ENCODE assay signal across 13 cellular contexts in genomic region chr3:38227989-38228388, GRCh38. TPM values are rescaled to one million over a fixed set of nuclear protein-coding genes. Genes with fewer than 3 reads are reported as not detected.
DNase-seq lines count a peak whose midpoint lies in the region; ATAC-seq and TF ChIP-seq lines count a peak whose summit lies in the region.
"Had no signal": no experiment of that assay in that cellular context is flagged by ENCODE, and none has a peak within 500 bp of the region (broad histone marks: within the 10 kb centered on the region; RNA-seq: fewer than 3 reads in every experiment).

No MANE protein-coding gene starts in this region.

- peak overlapping the region; percentile 24 for H3K4me2 ChIP-seq in skeletal muscle satellite cell (ENCODE audit: low read length)
- H3K4me2 ChIP-seq: GM23338 had no signal

- no peak for TF ChIP-seq CTCF in RWPE2 (IDR thresholded peaks at IDR 0.05; ENCODE audit: poor library complexity, severe bottlenecking)

- peaks cover 91% of the 10 kb centered on the region for H3K36me3 ChIP-seq in RWPE2 (ENCODE audit: low read depth)
- peaks cover 54% of the 10 kb centered on the region for H3K36me3 ChIP-seq in skeletal muscle satellite cell (ENCODE audit: insufficient read depth, low read length)
- H3K36me3 ChIP-seq: uterus had no signal

- H3K4me3 ChIP-seq in RWPE2 (ENCODE audit: severe bottlenecking) (no peak overlapping the region), skeletal muscle satellite cell (ENCODE audit: low read length) (peak overlapping the region; percentile 6)
- H3K4me3 ChIP-seq: GM23338, psoas muscle, uterus had no signal

- peak overlapping the region; percentile 52 for H3K9ac ChIP-seq in skeletal muscle satellite cell (ENCODE audit: low read depth, low read length)

- DNase-seq in SIG-M5 treated with dmso at 0.1 percent for 504 hours (lab: John Stamatoyannopoulos, UW; ENCODE audit: unreplicated experiment), result peak; percentile 28
- DNase-seq in SIG-M5 (lab: John Stamatoyannopoulos, UW), result no peak
- no peak for DNase-seq in RWPE2 (ENCODE audit: low spot score)
- peak; percentile 66 for DNase-seq in fibroblast of peridontal ligament (ENCODE audit: extremely low read depth)
- DNase-seq in OCI-M2 (lab: John Stamatoyannopoulos, UW; ENCODE audit: unreplicated experiment), result no peak
- DNase-seq in GM19240 (ENCODE audit: insufficient read length, low spot score), result no peak
- no peak for DNase-seq in NCI-H187 treated with DMSO at 0.1 percent for 48 hours (lab: John Stamatoyannopoulos, UW)
- DNase-seq: activated CD4-positive, alpha-beta memory T cell treated with anti-CD3 and anti-CD28 coated beads, Interleukin-2, amount 10 ng/mL, durations not matched to agents 7 days and 5 days; GDM1; psoas muscle; uterus had no signal

- ATAC-seq in RWPE2 (ENCODE audit: low read depth), result peak; percentile 68
- ATAC-seq: GM23338, psoas muscle had no signal

- H3K27ac ChIP-seq in RWPE2 (ENCODE audit: poor library complexity, severe bottlenecking), result peak overlapping the region; percentile 65
- H3K27ac ChIP-seq: psoas muscle, uterus had no signal

- no peaks in the 10 kb centered on the region for H3K27me3 ChIP-seq in RWPE2 (ENCODE audit: insufficient read depth, poor library complexity, severe bottlenecking)
- no peaks in the 10 kb centered on the region for H3K27me3 ChIP-seq in skeletal muscle satellite cell (ENCODE audit: control insufficient read depth, insufficient read depth, low read length)
- H3K27me3 ChIP-seq: uterus had no signal

- H3K9me3 ChIP-seq in RWPE2 (ENCODE audit: severe bottlenecking) (no peaks in the 10 kb centered on the region), skeletal muscle satellite cell (replicated peaks; ENCODE audit: low read length) (no peaks in the 10 kb centered on the region)
- H3K9me3 ChIP-seq: psoas muscle, uterus had no signal

- peaks cover 28% of the 10 kb centered on the region for H3K4me1 ChIP-seq in RWPE2 (ENCODE audit: insufficient read depth, poor library complexity, severe bottlenecking)
- H3K4me1 ChIP-seq in skeletal muscle satellite cell (ENCODE audit: control insufficient read depth, insufficient read depth, low read length), result peaks cover 52% of the 10 kb centered on the region
- H3K4me1 ChIP-seq: psoas muscle, uterus had no signal

RNA-seq across cellular contexts. Expression of gene SLC22A13, which starts 37.6 kb away (rescaled TPM):
- 0.51 and 0.66 TPM in 2 replicates for total RNA-seq in skeletal muscle satellite cell (2012; rRNA removed)

RNA-seq across cellular contexts. Expression of gene SLC22A14, which starts 54.1 kb away (rescaled TPM):
- under 0.01 and 0.25 TPM in 2 replicates for total RNA-seq in skeletal muscle satellite cell (2012; rRNA removed)
- total RNA-seq: activated CD4-positive, alpha-beta memory T cell treated with anti-CD3 and anti-CD28 coated beads, Interleukin-2, amount 10 ng/mL, durations not matched to agents 7 days and 5 days; GM23338 had no signal

Comparison
In these comparisons a context has a peak if more than half of its experiments do, and no peak if none do; other contexts are left out.
1. DNase-seq: peak in SIG-M5 treated with dmso at 0.1 percent for 504 hours (single experiment) and fibroblast of peridontal ligament (single experiment); none in SIG-M5 (single experiment), RWPE2 (single experiment), OCI-M2 (single experiment), GM19240 (single experiment) and NCI-H187 treated with DMSO at 0.1 percent for 48 hours (single experiment).